In genomic region chr19:48798937-48799336, GRCh38 we compare ENCODE assay signal across 13 cellular contexts. TPM values are rescaled to one million over a fixed set of nuclear protein-coding genes. Genes with fewer than 3 reads are reported as not detected.
A peak's percentile ranks its signal among the peaks of the same experiment; 100 is the strongest.
DNase-seq lines count a peak whose midpoint lies in the region; ATAC-seq and TF ChIP-seq lines count a peak whose summit lies in the region.
"Had no signal": no experiment of that assay in that cellular context is flagged by ENCODE, and none has a peak within 500 bp of the region (broad histone marks: within the 10 kb centered on the region; RNA-seq: fewer than 3 reads in every experiment).

No MANE protein-coding gene starts in this region.

- ATAC-seq in naive thymus-derived CD4-positive, alpha-beta T cell, result no peak
- no peak for ATAC-seq in HG03025 (IDR thresholded peaks at IDR 0.05; ENCODE audit: low FRiP score, unreplicated experiment)
- no peak for ATAC-seq in GM21825 (IDR thresholded peaks at IDR 0.05; ENCODE audit: unreplicated experiment)

- H2AFZ ChIP-seq in mammary epithelial cell (ENCODE audit: low read depth, low read length), result peak overlapping the region; percentile 14

- no peaks in the 10 kb centered on the region for H3K27me3 ChIP-seq in HUES48 (ENCODE audit: control insufficient read depth, insufficient read depth, low read length)
- no peaks in the 10 kb centered on the region for H3K27me3 ChIP-seq in mammary epithelial cell (ENCODE audit: insufficient read depth, low read length)
- no peaks in the 10 kb centered on the region for H3K27me3 ChIP-seq in naive thymus-derived CD4-positive, alpha-beta T cell (ENCODE audit: control insufficient read depth in 2 of 2, insufficient read depth in 2 of 2, low read length in 2 of 2)
- H3K27me3 ChIP-seq: BE2C, esophagus muscularis mucosa, upper lobe of left lung had no signal

- H3K27me3 Mint-ChIP-seq in naive thymus-derived CD4-positive, alpha-beta T cell, result no peaks in the 10 kb centered on the region

- H3K9ac ChIP-seq in HUES48 (ENCODE audit: low read depth, low read length) (no peak overlapping the region), mammary epithelial cell (ENCODE audit: insufficient read depth, low read length) (no peak overlapping the region)

- CTCF ChIA-PET in mammary epithelial cell (lab: Charles Lee; ENCODE audit: low non-redundant PET), result no interaction called here
- CTCF ChIA-PET in naive thymus-derived CD4-positive, alpha-beta T cell (lab: Charles Lee), result interaction anchor here (0.6 to 1.2 kb wide), 2 partner anchors 31 to 172 kb away, joined by 3 read pairs; no protein-coding TSS in a partner anchor

- no peaks in the 10 kb centered on the region for H3K36me3 ChIP-seq in HUES48 (ENCODE audit: control insufficient read depth, insufficient read depth, low read length)
- H3K36me3 ChIP-seq in mammary epithelial cell (ENCODE audit: insufficient read depth, low read length), result no peaks in the 10 kb centered on the region
- no peaks in the 10 kb centered on the region for H3K36me3 ChIP-seq in naive thymus-derived CD4-positive, alpha-beta T cell (ENCODE audit: control insufficient read depth in 2 of 3, insufficient read depth in 3 of 3, low read length in 3 of 3)
- H3K36me3 ChIP-seq: BE2C had no signal

- no peaks in the 10 kb centered on the region for H4K20me1 ChIP-seq in mammary epithelial cell (ENCODE audit: insufficient read depth, low read length)

- POLR2A ChIA-PET in naive thymus-derived CD4-positive, alpha-beta T cell (lab: Charles Lee), result no interaction called here

- no peaks in the 10 kb centered on the region for H3K9me3 Mint-ChIP-seq in naive thymus-derived CD4-positive, alpha-beta T cell

- TF ChIP-seq CTCF in mammary epithelial cell (conservative IDR thresholded peaks at IDR 0.05 in 1 of 2, IDR thresholded peaks at IDR 0.05 in 1 of 2; ENCODE audit: extremely low read depth in 1 of 2, insufficient read depth in 1 of 2, low read depth in 1 of 2, low read length in 2 of 2), result no peak

- no TSS peak for BruUV-seq in mammary epithelial cell (replicated peaks; lab: Mats Ljungman, UMichigan)

- 3% methylated on average over 4 of the region's 6 CpGs for WGBS in mammary epithelial cell (ENCODE audit: low coverage, missing lambda C conversion rate)

- peak overlapping the region; percentile 53 for H3K4me2 ChIP-seq in mammary epithelial cell (ENCODE audit: insufficient read depth, low read depth, low read length)

- H3K4me1 Mint-ChIP-seq in naive thymus-derived CD4-positive, alpha-beta T cell, result peaks cover 5 to 13% (median 7%) of the 10 kb centered on the region in 7 donors

- H3K36me3 Mint-ChIP-seq in naive thymus-derived CD4-positive, alpha-beta T cell, result peaks cover 0 to 4% (median 0%) of the 10 kb centered on the region in 5 donors

- no peaks in the 10 kb centered on the region for H3K79me2 ChIP-seq in mammary epithelial cell (ENCODE audit: insufficient read depth, low read length)

- H3K4me1 ChIP-seq in HUES48 (ENCODE audit: control insufficient read depth, insufficient read depth, low read length), result peaks cover 8% of the 10 kb centered on the region
- peaks cover 24% of the 10 kb centered on the region for H3K4me1 ChIP-seq in mammary epithelial cell (ENCODE audit: insufficient read depth, low read length)
- peaks cover 4 to 6% of the 10 kb centered on the region in 2 donors for H3K4me1 ChIP-seq in naive thymus-derived CD4-positive, alpha-beta T cell (ENCODE audit: control insufficient read depth in 2 of 2, insufficient read depth in 2 of 2, low read length in 2 of 2)
- H3K4me1 ChIP-seq: BE2C had no signal

- in situ Hi-C loops in mammary epithelial cell (cut with MboI; ENCODE audit: low sequenced_read_pairs in 2 of 2), result loop anchor here in 1 of 2 donors (25.0 kb wide), 2 partner anchors 163 to 413 kb away; partner anchors contain the start of genes BAX and FTL

- H3K4me3 ChIP-seq in HUES48 (ENCODE audit: low read depth, low read length) (no peak overlapping the region), mammary epithelial cell (replicated peaks in 1 of 3; ENCODE audit: insufficient read depth in 1 of 3, low read depth in 2 of 3, low read length in 3 of 3) (no peak overlapping the region)
- no peak overlapping the region for H3K4me3 ChIP-seq in naive thymus-derived CD4-positive, alpha-beta T cell (ENCODE audit: low read length)
- H3K4me3 ChIP-seq: esophagus muscularis mucosa, skin epidermis, upper lobe of left lung had no signal

- H3K9me3 ChIP-seq in HUES48 (ENCODE audit: control insufficient read depth, insufficient read depth, low read length) (no peaks in the 10 kb centered on the region), mammary epithelial cell (replicated peaks; ENCODE audit: insufficient read depth, low read length) (no peaks in the 10 kb centered on the region)
- no peaks in the 10 kb centered on the region for H3K9me3 ChIP-seq in naive thymus-derived CD4-positive, alpha-beta T cell (ENCODE audit: control insufficient read depth in 2 of 3, low read length in 3 of 3)
- H3K9me3 ChIP-seq: BE2C, esophagus muscularis mucosa, upper lobe of left lung had no signal

- no peak overlapping the region for H3K4me3 Mint-ChIP-seq in naive thymus-derived CD4-positive, alpha-beta T cell

- H3K27ac ChIP-seq in HUES48 (ENCODE audit: low read depth, low read length) (peak overlapping the region; percentile 60), mammary epithelial cell (ENCODE audit: insufficient read depth, low read depth, low read length) (peak overlapping the region; percentile 36)
- H3K27ac ChIP-seq in naive thymus-derived CD4-positive, alpha-beta T cell (ENCODE audit: low read depth, low read length), result no peak overlapping the region
- H3K27ac ChIP-seq: upper lobe of left lung had no signal

- intact Hi-C loops in mammary epithelial cell (cut with micrococcal nuclease), result no loop called here
- intact Hi-C loops in naive thymus-derived CD4-positive, alpha-beta T cell (cut with micrococcal nuclease), result loop anchor here in 1 of 2 donors (10.0 kb wide), 1 partner anchor 346 kb away; no protein-coding TSS in a partner anchor

- peak; percentile 17 for DNase-seq in COLO668 (lab: John Stamatoyannopoulos, UW; ENCODE audit: unreplicated experiment)
- no peak for DNase-seq in mammary epithelial cell
- peak; percentile 36 for DNase-seq in left kidney (ENCODE audit: low read depth, low spot score)
- no peak for DNase-seq in naive thymus-derived CD4-positive, alpha-beta T cell
- no peak for DNase-seq in NCI-H1092 (lab: John Stamatoyannopoulos, UW)
- DNase-seq: BE2C, NCI-H2107 had no signal

- dilution Hi-C loops in mammary epithelial cell (cut with HindIII; ENCODE audit: low sequenced_read_pairs), result loop anchor here (5.0 to 10.0 kb wide), 4 partner anchors 77 to 434 kb away; partner anchors contain the start of genes FTL, NTN5, SYNGR4 and TMEM143

- no peak overlapping the region for H3K27ac Mint-ChIP-seq in naive thymus-derived CD4-positive, alpha-beta T cell

RNA-seq across cellular contexts. Expression of gene BCAT2, which starts 11.9 kb away (rescaled TPM):
- 10 to 100 TPM; 32.2 to 44.6 TPM for total RNA-seq in mammary epithelial cell
- polyA plus RNA-seq in mammary epithelial cell, result 43.9 TPM
- polyA minus RNA-seq in mammary epithelial cell, result 33.0 TPM
- 10 to 100 TPM; 16.7 to 53.1 (median 22.5) TPM for total RNA-seq in naive thymus-derived CD4-positive, alpha-beta T cell
- polyA plus RNA-seq in naive thymus-derived CD4-positive, alpha-beta T cell, result 10 to 100 TPM; 25.5 to 30.9 TPM

RNA-seq across cellular contexts. Expression of gene HSD17B14, which starts 37.4 kb away (rescaled TPM):
- total RNA-seq in mammary epithelial cell, result 1 to 10 TPM in 1 of 2 donors, not detected in 1; 3.0 TPM
- polyA plus RNA-seq in mammary epithelial cell, result 0.29 TPM
- not detected for polyA minus RNA-seq in mammary epithelial cell
- 1 to 10 TPM in 2 of 5 experiments, under 1 TPM in 2, not detected in 1; 0.38 to 2.9 (median 1.2) TPM for total RNA-seq in naive thymus-derived CD4-positive, alpha-beta T cell
- polyA plus RNA-seq in naive thymus-derived CD4-positive, alpha-beta T cell, result 1 to 10 TPM in 1 of 2 donors, under 1 TPM in 1; 0.66 to 1.7 TPM

RNA-seq across cellular contexts. Expression of gene FGF21, which starts 43.6 kb away (rescaled TPM):
- total RNA-seq in mammary epithelial cell, result not detected
- not detected for polyA plus RNA-seq in mammary epithelial cell
- polyA minus RNA-seq in mammary epithelial cell, result not detected
- not detected for total RNA-seq in naive thymus-derived CD4-positive, alpha-beta T cell
- polyA plus RNA-seq in naive thymus-derived CD4-positive, alpha-beta T cell, result not detected
- total RNA-seq: esophagus muscularis mucosa, upper lobe of left lung had no signal

RNA-seq across cellular contexts. Expression of gene FUT1, which starts 46.5 kb away (rescaled TPM):
- 10 to 100 TPM; 13.9 to 15.2 TPM for total RNA-seq in mammary epithelial cell
- polyA plus RNA-seq in mammary epithelial cell, result 6.4 TPM
- 9.0 TPM for polyA minus RNA-seq in mammary epithelial cell
- under 1 TPM in 1 of 5 experiments, not detected in 4; 0.17 TPM for total RNA-seq in naive thymus-derived CD4-positive, alpha-beta T cell
- not detected for polyA plus RNA-seq in naive thymus-derived CD4-positive, alpha-beta T cell

RNA-seq across cellular contexts. Expression of gene IZUMO1, which starts 52.2 kb away (rescaled TPM):
- 1 to 10 TPM in 1 of 2 donors, under 1 TPM in 1; 0.50 to 7.8 TPM for total RNA-seq in mammary epithelial cell
- polyA plus RNA-seq in mammary epithelial cell, result 0.12 TPM
- not detected for polyA minus RNA-seq in mammary epithelial cell
- not detected for total RNA-seq in naive thymus-derived CD4-positive, alpha-beta T cell
- not detected for polyA plus RNA-seq in naive thymus-derived CD4-positive, alpha-beta T cell
- total RNA-seq: esophagus muscularis mucosa had no signal

Comparison
In these comparisons a context has a peak if more than half of its experiments do, and no peak if none do; other contexts are left out.
1. DNase-seq: peak in COLO668 (single experiment) and left kidney (single experiment); none in mammary epithelial cell (single experiment), naive thymus-derived CD4-positive, alpha-beta T cell (0 of 9) and NCI-H1092 (single experiment).